In genomic region chr16:30324205-30324604, GRCh38 we compare ENCODE assay signal across 10 cellular contexts. TPM values are rescaled to one million over a fixed set of nuclear protein-coding genes. Genes with fewer than 3 reads are reported as not detected.
"Had no signal": no experiment of that assay in that cellular context is flagged by ENCODE, and none has a peak within 500 bp of the region (broad histone marks: within the 10 kb centered on the region; RNA-seq: fewer than 3 reads in every experiment).

No MANE protein-coding gene starts in this region.

RNA-seq across cellular contexts. Expression of gene MYL11, which starts 50.4 kb away (rescaled TPM):
- total RNA-seq: dermis blood vessel endothelial cell, epithelial cell of proximal tubule, esophagus muscularis mucosa, frontal cortex, kidney, left lobe of liver, mesenteric fat pad, osteoblast, suprapubic skin had no signal
- polyA plus RNA-seq: endothelial cell of umbilical vein had no signal

RNA-seq across cellular contexts. Expression of gene SEPTIN1, which starts 58.2 kb away (rescaled TPM):
- total RNA-seq: dermis blood vessel endothelial cell, frontal cortex, osteoblast had no signal
